Comparison of ENCODE assay signal across 8 cellular contexts in genomic region chr14:76919431-76919810, GRCh38.
DNase-seq lines count a peak whose midpoint lies in the region; ATAC-seq and TF ChIP-seq lines count a peak whose summit lies in the region.

No MANE protein-coding gene starts in this region.

- H3K9me3 ChIP-seq in GM23248 (ENCODE audit: low read depth) (no peaks in the 10 kb centered on the region), left ventricle myocardium inferior (replicated peaks) (no peaks in the 10 kb centered on the region), gastrocnemius medialis (no peaks in the 10 kb centered on the region)

- peak overlapping the region; percentile 88 for H3K9ac ChIP-seq in GM23248

- H3K36me3 Mint-ChIP-seq in activated T-helper 17 cell treated with anti-CD3 and anti-CD28 coated beads, Interleukin-2, amount 50 U/mL, for 72 hours (ENCODE audit: low read depth) = no peaks in the 10 kb centered on the region
- no peaks in the 10 kb centered on the region for H3K36me3 Mint-ChIP-seq in T-helper 2 cell treated with Interferon-gamma antibody and Interleukin-4, amounts not matched to agents 5 μg/mL and 100 μg/mL, for 36 hours (ENCODE audit: low read depth)

- H3K4me2 ChIP-seq in GM23248 (ENCODE audit: unreplicated experiment) = peak overlapping the region; percentile 66

- H3K27ac ChIP-seq in GM23248 = peak overlapping the region; percentile 98
- peak overlapping the region; percentile 95 for H3K27ac ChIP-seq in left ventricle myocardium inferior (replicated peaks)
- H3K27ac ChIP-seq in gastrocnemius medialis = peak overlapping the region; percentile 90 to 98 (median 94)

- intact Hi-C loops in left ventricle myocardium inferior (cut with micrococcal nuclease) = loop anchor here (5.0 kb wide), 1 partner anchor 33 kb away; no protein-coding TSS in a partner anchor
- intact Hi-C loops in gastrocnemius medialis (cut with DNase I; ENCODE audit: low total_unique reads) = loop anchor here (1.0 to 5.0 kb wide), 4 partner anchors 34 to 398 kb away; no protein-coding TSS in a partner anchor

- no peaks in the 10 kb centered on the region for H3K9me2 ChIP-seq in GM23248 (ENCODE audit: insufficient read depth)

- H3K4me1 ChIP-seq in GM23248 (ENCODE audit: insufficient read depth) = peaks cover 36% of the 10 kb centered on the region
- H3K4me1 ChIP-seq in left ventricle myocardium inferior = peaks cover 69% of the 10 kb centered on the region
- peaks cover 47 to 48% of the 10 kb centered on the region in 2 donors for H3K4me1 ChIP-seq in gastrocnemius medialis

- peaks cover 4% of the 10 kb centered on the region for H3K4me1 Mint-ChIP-seq in activated T-helper 17 cell treated with anti-CD3 and anti-CD28 coated beads, Interleukin-2, amount 50 U/mL, for 72 hours
- peaks cover 49% of the 10 kb centered on the region for H3K4me1 Mint-ChIP-seq in T-helper 2 cell treated with Interferon-gamma antibody and Interleukin-4, amounts not matched to agents 5 μg/mL and 100 μg/mL, for 36 hours (ENCODE audit: low read depth)

- H3K4me3 Mint-ChIP-seq in activated T-helper 17 cell treated with anti-CD3 and anti-CD28 coated beads, Interleukin-2, amount 50 U/mL, for 72 hours = peak overlapping the region; percentile 53
- H3K4me3 Mint-ChIP-seq in T-helper 2 cell treated with Interferon-gamma antibody and Interleukin-4, amounts not matched to agents 5 μg/mL and 100 μg/mL, for 36 hours = no peak overlapping the region

- TF ChIP-seq POLR2A in gastrocnemius medialis (IDR thresholded peaks at IDR 0.05) = no peak

- H3F3A ChIP-seq in GM23248 (ENCODE audit: insufficient read depth) = peaks cover 20% of the 10 kb centered on the region

- no peaks in the 10 kb centered on the region for H3K27me3 Mint-ChIP-seq in activated T-helper 17 cell treated with anti-CD3 and anti-CD28 coated beads, Interleukin-2, amount 50 U/mL, for 72 hours
- H3K27me3 Mint-ChIP-seq in T-helper 2 cell treated with Interferon-gamma antibody and Interleukin-4, amounts not matched to agents 5 μg/mL and 100 μg/mL, for 36 hours (ENCODE audit: low read depth) = no peaks in the 10 kb centered on the region

- no peaks in the 10 kb centered on the region for H4K20me1 ChIP-seq in GM23248 (ENCODE audit: insufficient read depth)

- H3K27me3 ChIP-seq in GM23248 (replicated peaks; ENCODE audit: insufficient read depth) = no peaks in the 10 kb centered on the region
- no peaks in the 10 kb centered on the region for H3K27me3 ChIP-seq in left ventricle myocardium inferior (ENCODE audit: low read depth)
- no peaks in the 10 kb centered on the region for H3K27me3 ChIP-seq in gastrocnemius medialis

- H3K36me3 ChIP-seq in GM23248 (ENCODE audit: low read depth) (no peaks in the 10 kb centered on the region), left ventricle myocardium inferior (no peaks in the 10 kb centered on the region), gastrocnemius medialis (no peaks in the 10 kb centered on the region)

- no peaks in the 10 kb centered on the region for H3K79me2 ChIP-seq in GM23248 (ENCODE audit: insufficient read depth)

- 3% methylated on average over 6 of the region's 6 CpGs for WGBS in GM23248 (ENCODE audit: low coverage in 1 of 2, low lambda C conversion rate in 2 of 2, missing lambda C conversion rate in 2 of 2), 2 experiments

- no peak overlapping the region for H2AFZ ChIP-seq in GM23248

- DNase-seq in GM23248 (no peak), left ventricle myocardium inferior (no peak), gastrocnemius medialis (no peak), NCI-H1436 treated with DMSO at 0.1 percent for 48 hours (lab: John Stamatoyannopoulos, UW) (no peak), inferior parietal cortex (ENCODE audit: extremely low spot score) (no peak)
- no peak for DNase-seq in T-helper 2 cell treated with Interferon-gamma antibody and Interleukin-4, amounts not matched to agents 5 μg/mL and 100 μg/mL, for 36 hours (ENCODE audit: low spot score)

- H3K4me3 ChIP-seq in GM23248 (peak overlapping the region; percentile 41), left ventricle myocardium inferior (peak overlapping the region; percentile 29), gastrocnemius medialis (peak overlapping the region; percentile 7 to 33 (median 32))

- ATAC-seq in activated T-helper 17 cell treated with anti-CD3 and anti-CD28 coated beads, Interleukin-2, amount 50 U/mL, for 72 hours (replicated peaks) = no peak
- ATAC-seq in gastrocnemius medialis = peak in 1 of 2 donors; percentile 0
- ATAC-seq in HG03520 (IDR thresholded peaks at IDR 0.05; ENCODE audit: unreplicated experiment) = no peak

- H3K27ac Mint-ChIP-seq in activated T-helper 17 cell treated with anti-CD3 and anti-CD28 coated beads, Interleukin-2, amount 50 U/mL, for 72 hours = peak overlapping the region; percentile 76
- H3K27ac Mint-ChIP-seq in T-helper 2 cell treated with Interferon-gamma antibody and Interleukin-4, amounts not matched to agents 5 μg/mL and 100 μg/mL, for 36 hours = no peak overlapping the region

- in situ Hi-C loops in GM23248 (cut with MboI) = loop anchor here (10.0 kb wide), 1 partner anchor 145 kb away; no protein-coding TSS in a partner anchor
- in situ Hi-C loops in gastrocnemius medialis (cut with MboI; ENCODE audit: low sequenced_read_pairs in 4 of 4) = loop anchor here in 1 of 4 donors (10.0 kb wide), 1 partner anchor 145 kb away; no protein-coding TSS in a partner anchor

- no peaks in the 10 kb centered on the region for H3K9me3 Mint-ChIP-seq in activated T-helper 17 cell treated with anti-CD3 and anti-CD28 coated beads, Interleukin-2, amount 50 U/mL, for 72 hours
- no peaks in the 10 kb centered on the region for H3K9me3 Mint-ChIP-seq in T-helper 2 cell treated with Interferon-gamma antibody and Interleukin-4, amounts not matched to agents 5 μg/mL and 100 μg/mL, for 36 hours

- TF ChIP-seq CTCF in left ventricle myocardium inferior (IDR thresholded peaks at IDR 0.05; ENCODE audit: borderline replicate concordance) (no peak), gastrocnemius medialis (IDR thresholded peaks at IDR 0.05 in 4 of 5, conservative IDR thresholded peaks at IDR 0.05 in 1 of 5) (no peak)
